In the genomic region with DNA sequence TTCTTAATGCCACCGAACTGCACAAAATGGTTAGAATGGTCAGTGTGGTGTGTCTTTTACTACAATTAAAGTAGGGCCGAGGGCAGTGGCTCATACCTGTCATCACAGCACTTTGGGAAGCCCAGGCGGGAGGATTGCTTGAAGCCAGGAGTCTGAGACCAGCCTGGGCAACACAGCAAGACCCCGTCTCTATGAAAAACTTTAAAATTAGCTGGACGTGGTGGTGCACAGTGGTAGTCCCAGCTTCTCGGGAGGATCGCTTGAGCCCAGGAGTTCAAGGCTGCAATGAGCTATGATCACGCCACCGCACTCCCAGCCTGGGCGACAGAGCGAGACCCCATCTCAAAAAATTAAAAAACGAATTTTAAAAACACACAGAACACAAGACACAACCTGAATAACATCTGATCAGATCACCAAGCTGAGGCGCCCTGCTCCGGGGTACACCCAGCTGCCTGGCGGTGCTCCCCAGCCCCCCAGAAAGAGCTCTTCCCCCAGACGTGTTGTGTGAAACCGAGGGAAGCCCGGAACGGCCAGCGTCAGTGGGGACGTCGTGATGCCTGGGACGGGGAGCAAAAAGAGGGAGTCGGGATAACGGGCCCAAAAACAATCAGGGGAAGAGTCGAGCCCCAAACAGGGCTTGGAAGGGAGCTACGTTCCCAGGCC, we compare ENCODE assay signal across 15 cellular contexts.
DNase-seq lines count a peak whose midpoint lies in the region; ATAC-seq and TF ChIP-seq lines count a peak whose summit lies in the region.
"Had no signal": no experiment of that assay in that cellular context is flagged by ENCODE, and none has a peak within 500 bp of the region (broad histone marks: within the 10 kb centered on the region; RNA-seq: fewer than 3 reads in every experiment).

No MANE protein-coding gene starts in this region.

- no peak overlapping the region for H2BK120ac ChIP-seq in mesenchymal stem cell (ENCODE audit: low read depth, low read length)

- no peak overlapping the region for H3K18ac ChIP-seq in mesenchymal stem cell (ENCODE audit: low read depth in 1 of 2, low read length in 2 of 2)

- no peak overlapping the region for H3K14ac ChIP-seq in mesenchymal stem cell (ENCODE audit: low read length in 2 of 2)

- no peaks in the 10 kb centered on the region for H3K79me1 ChIP-seq in mesenchymal stem cell (replicated peaks; ENCODE audit: low read length, poor library complexity, severe bottlenecking)

- DNase-seq in right cardiac atrium (peak in 2 of 3 donors; percentile 28 to 38), right atrium auricular region (ENCODE audit: low spot score) (no peak), mesenchymal stem cell (no peak), C1 segment of cervical spinal cord (lab: John Stamatoyannopoulos, UW) (no peak), MV-4-11 (lab: John Stamatoyannopoulos, UW) (no peak), activated gamma-delta T cell (lab: John Stamatoyannopoulos, UW) (no peak)
- DNase-seq: activated CD4-positive, alpha-beta T cell treated with anti-CD3 and anti-CD28 coated beads for 48 hours; activated gamma-delta T cell treated with Interleukin-2 at 50 U/mL for 16 hours; GM23248; Karpas-422; left ventricle myocardium inferior; NCI-H1436 treated with DMSO at 0.1 percent for 48 hours had no signal

- H3K9ac ChIP-seq in mesenchymal stem cell (ENCODE audit: low read length) = no peak overlapping the region
- H3K9ac ChIP-seq: GM23248 had no signal

- H2BK12ac ChIP-seq in mesenchymal stem cell (ENCODE audit: low read length in 2 of 2) = no peak overlapping the region

- H3K27me3 ChIP-seq in right cardiac atrium (ENCODE audit: control insufficient read depth, insufficient read depth) (no peaks in the 10 kb centered on the region), right atrium auricular region (no peaks in the 10 kb centered on the region), mesenchymal stem cell (ENCODE audit: control insufficient read depth in 1 of 2, insufficient read depth in 1 of 2, low read length in 2 of 2) (no peaks in the 10 kb centered on the region)

- peaks cover 17% of the 10 kb centered on the region for H3K4me1 Mint-ChIP-seq in activated T-helper 17 cell treated with anti-CD3 and anti-CD28 coated beads, Interleukin-2, amount 50 U/mL, for 72 hours

- no peak overlapping the region for H4K8ac ChIP-seq in mesenchymal stem cell (ENCODE audit: low read length)

- H3K36me3 ChIP-seq in right atrium auricular region = no peaks in the 10 kb centered on the region
- peaks cover 0 to 17% of the 10 kb centered on the region in 2 experiments for H3K36me3 ChIP-seq in mesenchymal stem cell (ENCODE audit: control insufficient read depth in 1 of 2, insufficient read depth in 2 of 2, low read depth in 1 of 2, low read length in 2 of 2)

- no peak overlapping the region for H3K4me3 ChIP-seq in right cardiac atrium (ENCODE audit: low read length)
- no peak overlapping the region for H3K4me3 ChIP-seq in right atrium auricular region
- H3K4me3 ChIP-seq in mesenchymal stem cell (ENCODE audit: insufficient read depth in 1 of 2, low read depth in 1 of 2, low read length in 2 of 2) = no peak overlapping the region
- H3K4me3 ChIP-seq: GM23248, left ventricle myocardium inferior had no signal

- TF ChIP-seq CTCF in right atrium auricular region (IDR thresholded peaks at IDR 0.05) = no peak

- H3K27ac Mint-ChIP-seq in activated T-helper 17 cell treated with anti-CD3 and anti-CD28 coated beads, Interleukin-2, amount 50 U/mL, for 72 hours = peak overlapping the region; percentile 100

- H2BK15ac ChIP-seq in mesenchymal stem cell (ENCODE audit: low read depth, poor library complexity, severe bottlenecking) = peak overlapping the region; percentile 91

- H4K91ac ChIP-seq in mesenchymal stem cell (ENCODE audit: low read length) = no peak overlapping the region

- WGBS in right cardiac atrium = 94% methylated on average over 27 of the region's 27 CpGs
- 93% methylated on average over 26 of the region's 27 CpGs for WGBS in mesenchymal stem cell

- H2AK5ac ChIP-seq in mesenchymal stem cell (ENCODE audit: low read length, severe bottlenecking) = no peak overlapping the region

- no peak overlapping the region for H3K4ac ChIP-seq in mesenchymal stem cell (ENCODE audit: low read depth in 1 of 2, low read length in 2 of 2)

- H3K4me1 ChIP-seq in right cardiac atrium (ENCODE audit: control insufficient read depth, insufficient read depth, low read length) = no peaks in the 10 kb centered on the region
- H3K4me1 ChIP-seq in right atrium auricular region = peaks cover 0 to 44% of the 10 kb centered on the region in 2 donors
- peaks cover 34% of the 10 kb centered on the region for H3K4me1 ChIP-seq in mesenchymal stem cell (ENCODE audit: control insufficient read depth, insufficient read depth, low read depth, low read length)

- no peak overlapping the region for H3K4me2 ChIP-seq in mesenchymal stem cell (ENCODE audit: low read length, poor library complexity, severe bottlenecking)

- H3K4me3 Mint-ChIP-seq in activated T-helper 17 cell treated with anti-CD3 and anti-CD28 coated beads, Interleukin-2, amount 50 U/mL, for 72 hours = peak overlapping the region; percentile 98

- H3K9me3 ChIP-seq in right cardiac atrium (ENCODE audit: control insufficient read depth, low read length) (no peaks in the 10 kb centered on the region), right atrium auricular region (no peaks in the 10 kb centered on the region), mesenchymal stem cell (ENCODE audit: control insufficient read depth, low read length) (no peaks in the 10 kb centered on the region)
- H3K9me3 ChIP-seq: psoas muscle had no signal

- no peak for ATAC-seq in right cardiac atrium
- ATAC-seq in activated T-helper 17 cell treated with anti-CD3 and anti-CD28 coated beads, Interleukin-2, amount 50 U/mL, for 72 hours (replicated peaks) = no peak
- ATAC-seq: psoas muscle had no signal

- no peak overlapping the region for H2BK5ac ChIP-seq in mesenchymal stem cell (ENCODE audit: low read depth, low read length, poor library complexity, severe bottlenecking)

- no peak overlapping the region for H3K27ac ChIP-seq in right cardiac atrium (ENCODE audit: low read length)
- H3K27ac ChIP-seq in right atrium auricular region = no peak overlapping the region
- H3K27ac ChIP-seq in mesenchymal stem cell (ENCODE audit: low read length, poor library complexity, severe bottlenecking) = no peak overlapping the region
- H3K27ac ChIP-seq: GM23248, left ventricle myocardium inferior, RWPE1 had no signal

- H2AFZ ChIP-seq in mesenchymal stem cell (ENCODE audit: low read depth, low read length) = no peak overlapping the region
- H2AFZ ChIP-seq: GM23248 had no signal

- peaks cover 3% of the 10 kb centered on the region for H3K9me3 Mint-ChIP-seq in activated T-helper 17 cell treated with anti-CD3 and anti-CD28 coated beads, Interleukin-2, amount 50 U/mL, for 72 hours

- peaks cover 51% of the 10 kb centered on the region for H3K36me3 Mint-ChIP-seq in activated T-helper 17 cell treated with anti-CD3 and anti-CD28 coated beads, Interleukin-2, amount 50 U/mL, for 72 hours (ENCODE audit: low read depth)

- H3K27me3 Mint-ChIP-seq in activated T-helper 17 cell treated with anti-CD3 and anti-CD28 coated beads, Interleukin-2, amount 50 U/mL, for 72 hours = no peaks in the 10 kb centered on the region

- intact Hi-C loops in right cardiac atrium (cut with DNase I) = no loop called here

- no peak overlapping the region for H3K23ac ChIP-seq in mesenchymal stem cell (ENCODE audit: low read length in 2 of 2)

Comparison
In these comparisons a context has a peak if more than half of its experiments do, and no peak if none do; other contexts are left out.
1. DNase-seq: peak in right cardiac atrium (2 of 3); none in right atrium auricular region (single experiment), mesenchymal stem cell (single experiment), C1 segment of cervical spinal cord (0 of 14), MV-4-11 (single experiment) and activated gamma-delta T cell (single experiment).